ENCODE assay signal across 21 cellular contexts in genomic region chr5:61402970-61403369, GRCh38.
"Had no signal": no experiment of that assay in that cellular context is flagged by ENCODE, and none has a peak within 500 bp of the region (broad histone marks: within the 10 kb centered on the region; RNA-seq: fewer than 3 reads in every experiment).

No MANE protein-coding gene starts in this region.

- ATAC-seq: activated CD8-positive, alpha-beta T cell treated with anti-CD3 and anti-CD28 coated beads for 36 hours; body of pancreas; left cardiac atrium; naive thymus-derived CD8-positive, alpha-beta T cell; sciatic nerve; stimulated activated effector memory CD8-positive, alpha-beta T cell treated with anti-CD3 and anti-CD28 coated beads, Interleukin-12 subunit alpha, Interleukin-12 subunit beta, amount 100 ng/mL, for 72 hours had no signal

- H3K9me3 Mint-ChIP-seq: activated CD8-positive, alpha-beta T cell treated with anti-CD3 and anti-CD28 coated beads for 36 hours; activated naive CD8-positive, alpha-beta T cell treated with anti-CD3 and anti-CD28 coated beads, Interleukin-2, amount 10 ng/mL, durations not matched to agents 7 days and 5 days; activated T-helper 17 cell treated with anti-CD3 and anti-CD28 coated beads, Interleukin-2, amount 50 U/mL, for 72 hours; naive thymus-derived CD8-positive, alpha-beta T cell; stimulated activated effector memory CD8-positive, alpha-beta T cell treated with anti-CD3 and anti-CD28 coated beads, Interleukin-12 subunit alpha, Interleukin-12 subunit beta, amount 100 ng/mL, for 72 hours had no signal

- H3K4me3 ChIP-seq: body of pancreas had no signal

- H3K27ac Mint-ChIP-seq: activated CD8-positive, alpha-beta T cell treated with anti-CD3 and anti-CD28 coated beads for 36 hours; activated naive CD8-positive, alpha-beta T cell treated with anti-CD3 and anti-CD28 coated beads, Interleukin-2, amount 10 ng/mL, durations not matched to agents 7 days and 5 days; activated T-helper 17 cell treated with anti-CD3 and anti-CD28 coated beads, Interleukin-2, amount 50 U/mL, for 72 hours; stimulated activated effector memory CD8-positive, alpha-beta T cell treated with anti-CD3 and anti-CD28 coated beads, Interleukin-12 subunit alpha, Interleukin-12 subunit beta, amount 100 ng/mL, for 72 hours had no signal

- H2AFZ ChIP-seq: parathyroid adenoma had no signal

- H3K9me3 ChIP-seq: body of pancreas, neutrophil had no signal

- H3K36me3 Mint-ChIP-seq: naive thymus-derived CD8-positive, alpha-beta T cell; stimulated activated effector memory CD8-positive, alpha-beta T cell treated with anti-CD3 and anti-CD28 coated beads, Interleukin-12 subunit alpha, Interleukin-12 subunit beta, amount 100 ng/mL, for 72 hours had no signal

- H3K4me3 Mint-ChIP-seq: activated CD8-positive, alpha-beta T cell treated with anti-CD3 and anti-CD28 coated beads for 36 hours; activated naive CD8-positive, alpha-beta T cell treated with anti-CD3 and anti-CD28 coated beads, Interleukin-2, amount 10 ng/mL, durations not matched to agents 7 days and 5 days; activated T-helper 17 cell treated with anti-CD3 and anti-CD28 coated beads, Interleukin-2, amount 50 U/mL, for 72 hours; endodermal cell; naive thymus-derived CD8-positive, alpha-beta T cell; stimulated activated effector memory CD8-positive, alpha-beta T cell treated with anti-CD3 and anti-CD28 coated beads, Interleukin-12 subunit alpha, Interleukin-12 subunit beta, amount 100 ng/mL, for 72 hours had no signal

- H3K36me3 ChIP-seq: neutrophil had no signal

- H3K27me3 Mint-ChIP-seq: activated CD8-positive, alpha-beta T cell treated with anti-CD3 and anti-CD28 coated beads for 36 hours; activated T-helper 17 cell treated with anti-CD3 and anti-CD28 coated beads, Interleukin-2, amount 50 U/mL, for 72 hours; naive thymus-derived CD8-positive, alpha-beta T cell had no signal

- H3K27me3 ChIP-seq: body of pancreas, neutrophil had no signal

- H3K27ac ChIP-seq: body of pancreas, neutrophil, parathyroid adenoma had no signal

- DNase-seq: activated CD4-positive, alpha-beta T cell treated with anti-CD3 and anti-CD28 coated beads for 48 hours; activated CD4-positive, CD25-positive, alpha-beta regulatory T cell; activated CD8-positive, alpha-beta T cell treated with anti-CD3 and anti-CD28 coated beads for 36 hours; activated naive CD4-positive, alpha-beta T cell treated with Interleukin-2 at 50 U/mL for 16 hours; activated naive CD8-positive, alpha-beta T cell treated with anti-CD3 and anti-CD28 coated beads, Interleukin-2, amount 10 ng/mL, durations not matched to agents 7 days and 5 days; activated T-cell treated with anti-CD3 and anti-CD28 coated beads, Interleukin-2, amount 50 U/mL, for 1 hour; body of pancreas; caudate nucleus; endodermal cell; foreskin fibroblast; left cardiac atrium; mesendoderm; naive thymus-derived CD8-positive, alpha-beta T cell; stimulated activated CD4-positive, alpha-beta T cell treated with anti-CD3 and anti-CD28 coated beads, Interleukin-4, amount 100 ng/mL, for 24 hours; T-helper 1 cell; T-helper 9 cell had no signal
